Comparison of ENCODE assay signal across 1 cellular context in genomic region chr1:19704247-19705113, GRCh38.
TF ChIP-seq lines count a peak whose summit lies in the region.

No MANE protein-coding gene starts in this region.

TF ChIP-seq in GM12878, 131 proteins besides CTCF, POLR2A, EP300 and RAD21 (continued from another document and continues in another):
- TF ChIP-seq ZBTB40 (IDR thresholded peaks at IDR 0.05; ENCODE audit: borderline replicate concordance) (no peak), STAT3 (IDR thresholded peaks at IDR 0.05; ENCODE audit: low read depth, low read length) (no peak), DPF2 (IDR thresholded peaks at IDR 0.05) (no peak), SREBF1 (IDR thresholded peaks at IDR 0.05; ENCODE audit: low read length) (no peak), POLR2AphosphoS5 (IDR thresholded peaks at IDR 0.05; ENCODE audit: low read length) (no peak), CUX1 (IDR thresholded peaks at IDR 0.05; ENCODE audit: insufficient replicate concordance, low read depth, low read length) (no peak), PML (IDR thresholded peaks at IDR 0.05; ENCODE audit: low read length) (no peak), TAF1 (IDR thresholded peaks at IDR 0.05; ENCODE audit: borderline replicate concordance, low read depth, low read length) (no peak), SMC3 (IDR thresholded peaks at IDR 0.05; ENCODE audit: borderline replicate concordance, low read length) (peak; percentile 84), IKZF2 (IDR thresholded peaks at IDR 0.05) (no peak), BCL3 (IDR thresholded peaks at IDR 0.05; ENCODE audit: borderline replicate concordance, insufficient read depth, low read depth, low read length, poor library complexity, severe bottlenecking) (no peak), RUNX3 (IDR thresholded peaks at IDR 0.05; ENCODE audit: low read length) (peak; percentile 43; the same call in 1 of the 2 replicates), EGR1 (IDR thresholded peaks at IDR 0.05; ENCODE audit: borderline replicate concordance in 1 of 2, low read depth in 2 of 2, low read length in 2 of 2) (no peak), YY1 (IDR thresholded peaks at IDR 0.05; ENCODE audit: low read depth, low read length) (peak; percentile 62), ZBED1 (IDR thresholded peaks at IDR 0.05; ENCODE audit: borderline replicate concordance) (no peak), ATF3 (IDR thresholded peaks at IDR 0.05; ENCODE audit: borderline replicate concordance, extremely low read depth, low read depth, low read length) (no peak), POLR2AphosphoS2 (IDR thresholded peaks at IDR 0.05; ENCODE audit: low read depth, low read length) (no peak), CHD1 (IDR thresholded peaks at IDR 0.05; ENCODE audit: low read depth, low read length) (no peak), BCL11A (IDR thresholded peaks at IDR 0.05; ENCODE audit: low read depth, low read length) (no peak), ZNF274 (IDR thresholded peaks at IDR 0.05; ENCODE audit: insufficient read depth, insufficient read length) (no peak), NR2F1 (conservative IDR thresholded peaks at IDR 0.05) (no peak), YBX1 (IDR thresholded peaks at IDR 0.05) (no peak), RELA (IDR thresholded peaks at IDR 0.05; ENCODE audit: borderline replicate concordance, partially characterized antibody) (no peak), NR2C1 (IDR thresholded peaks at IDR 0.05) (no peak), PBX3 (IDR thresholded peaks at IDR 0.05; ENCODE audit: insufficient replicate concordance, low read depth, low read length) (no peak), MTA3 (IDR thresholded peaks at IDR 0.05; ENCODE audit: borderline replicate concordance, low read length) (no peak)
- TF ChIP-seq, protein P1, sequence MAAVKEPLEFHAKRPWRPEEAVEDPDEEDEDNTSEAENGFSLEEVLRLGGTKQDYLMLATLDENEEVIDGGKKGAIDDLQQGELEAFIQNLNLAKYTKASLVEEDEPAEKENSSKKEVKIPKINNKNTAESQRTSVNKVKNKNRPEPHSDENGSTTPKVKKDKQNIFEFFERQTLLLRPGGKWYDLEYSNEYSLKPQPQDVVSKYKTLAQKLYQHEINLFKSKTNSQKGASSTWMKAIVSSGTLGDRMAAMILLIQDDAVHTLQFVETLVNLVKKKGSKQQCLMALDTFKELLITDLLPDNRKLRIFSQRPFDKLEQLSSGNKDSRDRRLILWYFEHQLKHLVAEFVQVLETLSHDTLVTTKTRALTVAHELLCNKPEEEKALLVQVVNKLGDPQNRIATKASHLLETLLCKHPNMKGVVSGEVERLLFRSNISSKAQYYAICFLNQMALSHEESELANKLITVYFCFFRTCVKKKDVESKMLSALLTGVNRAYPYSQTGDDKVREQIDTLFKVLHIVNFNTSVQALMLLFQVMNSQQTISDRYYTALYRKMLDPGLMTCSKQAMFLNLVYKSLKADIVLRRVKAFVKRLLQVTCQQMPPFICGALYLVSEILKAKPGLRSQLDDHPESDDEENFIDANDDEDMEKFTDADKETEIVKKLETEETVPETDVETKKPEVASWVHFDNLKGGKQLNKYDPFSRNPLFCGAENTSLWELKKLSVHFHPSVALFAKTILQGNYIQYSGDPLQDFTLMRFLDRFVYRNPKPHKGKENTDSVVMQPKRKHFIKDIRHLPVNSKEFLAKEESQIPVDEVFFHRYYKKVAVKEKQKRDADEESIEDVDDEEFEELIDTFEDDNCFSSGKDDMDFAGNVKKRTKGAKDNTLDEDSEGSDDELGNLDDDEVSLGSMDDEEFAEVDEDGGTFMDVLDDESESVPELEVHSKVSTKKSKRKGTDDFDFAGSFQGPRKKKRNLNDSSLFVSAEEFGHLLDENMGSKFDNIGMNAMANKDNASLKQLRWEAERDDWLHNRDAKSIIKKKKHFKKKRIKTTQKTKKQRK (IDR thresholded peaks at IDR 0.05; ENCODE audit: low read depth, low read length), result no peak
- TF ChIP-seq, protein P2, sequence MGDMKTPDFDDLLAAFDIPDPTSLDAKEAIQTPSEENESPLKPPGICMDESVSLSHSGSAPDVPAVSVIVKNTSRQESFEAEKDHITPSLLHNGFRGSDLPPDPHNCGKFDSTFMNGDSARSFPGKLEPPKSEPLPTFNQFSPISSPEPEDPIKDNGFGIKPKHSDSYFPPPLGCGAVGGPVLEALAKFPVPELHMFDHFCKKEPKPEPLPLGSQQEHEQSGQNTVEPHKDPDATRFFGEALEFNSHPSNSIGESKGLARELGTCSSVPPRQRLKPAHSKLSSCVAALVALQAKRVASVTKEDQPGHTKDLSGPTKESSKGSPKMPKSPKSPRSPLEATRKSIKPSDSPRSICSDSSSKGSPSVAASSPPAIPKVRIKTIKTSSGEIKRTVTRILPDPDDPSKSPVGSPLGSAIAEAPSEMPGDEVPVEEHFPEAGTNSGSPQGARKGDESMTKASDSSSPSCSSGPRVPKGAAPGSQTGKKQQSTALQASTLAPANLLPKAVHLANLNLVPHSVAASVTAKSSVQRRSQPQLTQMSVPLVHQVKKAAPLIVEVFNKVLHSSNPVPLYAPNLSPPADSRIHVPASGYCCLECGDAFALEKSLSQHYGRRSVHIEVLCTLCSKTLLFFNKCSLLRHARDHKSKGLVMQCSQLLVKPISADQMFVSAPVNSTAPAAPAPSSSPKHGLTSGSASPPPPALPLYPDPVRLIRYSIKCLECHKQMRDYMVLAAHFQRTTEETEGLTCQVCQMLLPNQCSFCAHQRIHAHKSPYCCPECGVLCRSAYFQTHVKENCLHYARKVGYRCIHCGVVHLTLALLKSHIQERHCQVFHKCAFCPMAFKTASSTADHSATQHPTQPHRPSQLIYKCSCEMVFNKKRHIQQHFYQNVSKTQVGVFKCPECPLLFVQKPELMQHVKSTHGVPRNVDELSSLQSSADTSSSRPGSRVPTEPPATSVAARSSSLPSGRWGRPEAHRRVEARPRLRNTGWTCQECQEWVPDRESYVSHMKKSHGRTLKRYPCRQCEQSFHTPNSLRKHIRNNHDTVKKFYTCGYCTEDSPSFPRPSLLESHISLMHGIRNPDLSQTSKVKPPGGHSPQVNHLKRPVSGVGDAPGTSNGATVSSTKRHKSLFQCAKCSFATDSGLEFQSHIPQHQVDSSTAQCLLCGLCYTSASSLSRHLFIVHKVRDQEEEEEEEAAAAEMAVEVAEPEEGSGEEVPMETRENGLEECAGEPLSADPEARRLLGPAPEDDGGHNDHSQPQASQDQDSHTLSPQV (IDR thresholded peaks at IDR 0.05), result no peak
- TF ChIP-seq, protein P3, sequence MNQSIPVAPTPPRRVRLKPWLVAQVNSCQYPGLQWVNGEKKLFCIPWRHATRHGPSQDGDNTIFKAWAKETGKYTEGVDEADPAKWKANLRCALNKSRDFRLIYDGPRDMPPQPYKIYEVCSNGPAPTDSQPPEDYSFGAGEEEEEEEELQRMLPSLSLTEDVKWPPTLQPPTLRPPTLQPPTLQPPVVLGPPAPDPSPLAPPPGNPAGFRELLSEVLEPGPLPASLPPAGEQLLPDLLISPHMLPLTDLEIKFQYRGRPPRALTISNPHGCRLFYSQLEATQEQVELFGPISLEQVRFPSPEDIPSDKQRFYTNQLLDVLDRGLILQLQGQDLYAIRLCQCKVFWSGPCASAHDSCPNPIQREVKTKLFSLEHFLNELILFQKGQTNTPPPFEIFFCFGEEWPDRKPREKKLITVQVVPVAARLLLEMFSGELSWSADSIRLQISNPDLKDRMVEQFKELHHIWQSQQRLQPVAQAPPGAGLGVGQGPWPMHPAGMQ (IDR thresholded peaks at IDR 0.05; ENCODE audit: borderline replicate concordance), result no peak
- TF ChIP-seq, protein P4, sequence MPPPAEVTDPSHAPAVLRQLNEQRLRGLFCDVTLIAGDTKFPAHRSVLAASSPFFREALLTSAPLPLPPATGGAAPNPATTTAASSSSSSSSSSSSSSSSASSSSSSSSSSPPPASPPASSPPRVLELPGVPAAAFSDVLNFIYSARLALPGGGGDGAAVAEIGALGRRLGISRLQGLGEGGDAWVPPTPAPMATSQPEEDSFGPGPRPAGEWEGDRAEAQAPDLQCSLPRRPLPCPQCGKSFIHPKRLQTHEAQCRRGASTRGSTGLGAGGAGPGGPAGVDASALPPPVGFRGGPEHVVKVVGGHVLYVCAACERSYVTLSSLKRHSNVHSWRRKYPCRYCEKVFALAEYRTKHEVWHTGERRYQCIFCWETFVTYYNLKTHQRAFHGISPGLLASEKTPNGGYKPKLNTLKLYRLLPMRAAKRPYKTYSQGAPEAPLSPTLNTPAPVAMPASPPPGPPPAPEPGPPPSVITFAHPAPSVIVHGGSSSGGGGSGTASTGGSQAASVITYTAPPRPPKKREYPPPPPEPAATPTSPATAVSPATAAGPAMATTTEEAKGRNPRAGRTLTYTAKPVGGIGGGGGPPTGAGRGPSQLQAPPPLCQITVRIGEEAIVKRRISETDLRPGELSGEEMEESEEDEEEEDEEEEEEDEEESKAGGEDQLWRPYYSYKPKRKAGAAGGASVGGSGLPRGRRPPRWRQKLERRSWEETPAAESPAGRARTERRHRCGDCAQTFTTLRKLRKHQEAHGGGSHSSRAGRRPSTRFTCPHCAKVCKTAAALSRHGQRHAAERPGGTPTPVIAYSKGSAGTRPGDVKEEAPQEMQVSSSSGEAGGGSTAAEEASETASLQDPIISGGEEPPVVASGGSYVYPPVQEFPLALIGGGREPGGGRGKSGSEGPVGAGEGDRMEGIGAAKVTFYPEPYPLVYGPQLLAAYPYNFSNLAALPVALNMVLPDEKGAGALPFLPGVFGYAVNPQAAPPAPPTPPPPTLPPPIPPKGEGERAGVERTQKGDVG (CRISPR knock-in tag; IDR thresholded peaks at IDR 0.05), result no peak
